Comparison of ENCODE assay signal across 8 cellular contexts in genomic region chr1:61077676-61078521, GRCh38. TPM values are rescaled to one million over a fixed set of nuclear protein-coding genes. Genes with fewer than 3 reads are reported as not detected.
DNase-seq lines count a peak whose midpoint lies in the region; ATAC-seq and TF ChIP-seq lines count a peak whose summit lies in the region.

No MANE protein-coding gene starts in this region.

- H3K9me3 ChIP-seq in thymus (ENCODE audit: control insufficient read depth): no peaks in the 10 kb centered on the region

- H3K4me3 Mint-ChIP-seq in activated naive CD8-positive, alpha-beta T cell treated with anti-CD3 and anti-CD28 coated beads, Interleukin-2, amount 50 U/mL, for 24 hours: peak overlapping the region; percentile 85
- peak overlapping the region; percentile 87 for H3K4me3 Mint-ChIP-seq in osteocyte (ENCODE audit: unreplicated experiment)

- ATAC-seq in HG02588 (IDR thresholded peaks at IDR 0.05; ENCODE audit: unreplicated experiment) (peak; percentile 58), Right ventricle myocardium superior (ENCODE audit: poor library complexity) (peak; percentile 83)
- ATAC-seq in activated naive CD8-positive, alpha-beta T cell treated with anti-CD3 and anti-CD28 coated beads, Interleukin-2, amount 50 U/mL, for 24 hours: peak; percentile 82

- H3K4me1 Mint-ChIP-seq in activated naive CD8-positive, alpha-beta T cell treated with anti-CD3 and anti-CD28 coated beads, Interleukin-2, amount 50 U/mL, for 24 hours: peaks cover 53% of the 10 kb centered on the region
- H3K4me1 Mint-ChIP-seq in osteocyte (ENCODE audit: unreplicated experiment): peaks cover 48% of the 10 kb centered on the region

- WGBS in thymus: 2% methylated on average over 19 of the region's 19 CpGs

- H3K27me3 Mint-ChIP-seq in activated naive CD8-positive, alpha-beta T cell treated with anti-CD3 and anti-CD28 coated beads, Interleukin-2, amount 50 U/mL, for 24 hours: peaks cover 24% of the 10 kb centered on the region
- no peaks in the 10 kb centered on the region for H3K27me3 Mint-ChIP-seq in osteocyte (ENCODE audit: unreplicated experiment)

- intact Hi-C loops in Right ventricle myocardium superior (cut with DNase I): no loop called here

- peak overlapping the region; percentile 80 for H3K27ac ChIP-seq in thymus (ENCODE audit: low read depth)

- H3K9me3 Mint-ChIP-seq in activated naive CD8-positive, alpha-beta T cell treated with anti-CD3 and anti-CD28 coated beads, Interleukin-2, amount 50 U/mL, for 24 hours: no peaks in the 10 kb centered on the region
- H3K9me3 Mint-ChIP-seq in osteocyte (ENCODE audit: unreplicated experiment): no peaks in the 10 kb centered on the region

- H3K36me3 Mint-ChIP-seq in activated naive CD8-positive, alpha-beta T cell treated with anti-CD3 and anti-CD28 coated beads, Interleukin-2, amount 50 U/mL, for 24 hours (ENCODE audit: low read depth): no peaks in the 10 kb centered on the region
- H3K36me3 Mint-ChIP-seq in osteocyte (ENCODE audit: unreplicated experiment): no peaks in the 10 kb centered on the region

- TF ChIP-seq CTCF in osteocyte (IDR thresholded peaks at IDR 0.05): no peak

- no peaks in the 10 kb centered on the region for H3K36me3 ChIP-seq in thymus (ENCODE audit: control insufficient read depth, insufficient read depth)

- peak overlapping the region; percentile 80 for H3K27ac Mint-ChIP-seq in activated naive CD8-positive, alpha-beta T cell treated with anti-CD3 and anti-CD28 coated beads, Interleukin-2, amount 50 U/mL, for 24 hours
- H3K27ac Mint-ChIP-seq in osteocyte (ENCODE audit: unreplicated experiment): peak overlapping the region; percentile 96

- H3K4me1 ChIP-seq in thymus (ENCODE audit: control insufficient read depth, insufficient read depth, low read length): peaks cover 19% of the 10 kb centered on the region

- peak overlapping the region; percentile 47 for H3K4me3 ChIP-seq in thymus (ENCODE audit: low read length)

- H3K27me3 ChIP-seq in thymus (ENCODE audit: control insufficient read depth, insufficient read depth): peaks cover 4% of the 10 kb centered on the region

- DNase-seq in EH (ENCODE audit: low read depth) (peak; percentile 99), NCI-H1092 treated with DMSO at 0.1 percent for 48 hours (lab: John Stamatoyannopoulos, UW) (peak; percentile 94), SKM-1 (lab: John Stamatoyannopoulos, UW; ENCODE audit: unreplicated experiment) (peak; percentile 94), Right ventricle myocardium superior (peak; percentile 94), osteocyte (ENCODE audit: extremely low spot score, unreplicated experiment) (peak; percentile 93)
- peak; percentile 86 for DNase-seq in activated naive CD8-positive, alpha-beta T cell treated with anti-CD3 and anti-CD28 coated beads, Interleukin-2, amount 50 U/mL, for 24 hours

RNA-seq across cellular contexts. Expression of gene NFIA, which starts 4.5 kb away (rescaled TPM):
- total RNA-seq in Right ventricle myocardium superior (89.5 TPM), osteocyte (43.3 and 46.7 TPM in 2 replicates)
- polyA plus RNA-seq in thymus: 10.3 TPM

Comparison
In these comparisons a context has a peak if more than half of its experiments do, and no peak if none do; other contexts are left out.
1. Peak in every context shown above with its lines: DNase-seq, ATAC-seq, H3K4me3 ChIP-seq and H3K27ac ChIP-seq.